10 cellular contexts compared by ENCODE assay signal in genomic region chr2:211867845-211868361, GRCh38.
A peak's percentile ranks its signal among the peaks of the same experiment; 100 is the strongest.
DNase-seq lines count a peak whose midpoint lies in the region; ATAC-seq and TF ChIP-seq lines count a peak whose summit lies in the region.
"Had no signal": no experiment of that assay in that cellular context is flagged by ENCODE, and none has a peak within 500 bp of the region (broad histone marks: within the 10 kb centered on the region; RNA-seq: fewer than 3 reads in every experiment).

No MANE protein-coding gene starts in this region.

- H3K27ac ChIP-seq in upper lobe of left lung = no peak overlapping the region

- H3K27me3 ChIP-seq in upper lobe of left lung = no peaks in the 10 kb centered on the region

- H3K4me1 ChIP-seq in upper lobe of left lung = no peaks in the 10 kb centered on the region

- TF ChIP-seq EP300 in upper lobe of left lung (IDR thresholded peaks at IDR 0.05) = no peak

- ATAC-seq in GM19463 (IDR thresholded peaks at IDR 0.05; ENCODE audit: unreplicated experiment) (peak; percentile 90), HG03103 (IDR thresholded peaks at IDR 0.05; ENCODE audit: low read depth, unreplicated experiment) (peak; percentile 81), upper lobe of left lung (ENCODE audit: low FRiP score in 2 of 2) (no peak)

- H3K9me3 ChIP-seq in upper lobe of left lung = peaks cover 0 to 1% (median 0%) of the 10 kb centered on the region in 4 donors

- peak; percentile 31 for DNase-seq in COLO829 (ENCODE audit: low spot score)
- peak; percentile 9 for DNase-seq in astrocyte of the hippocampus (ENCODE audit: low read depth, low spot score)
- DNase-seq in nucleus accumbens (lab: John Stamatoyannopoulos, UW) = no peak
- no peak for DNase-seq in NCI-H345 treated with DMSO at 0.1 percent for 48 hours (lab: John Stamatoyannopoulos, UW; ENCODE audit: unreplicated experiment)
- no peak for DNase-seq in middle frontal gyrus (ENCODE audit: extremely low spot score, low spot score)
- no peak for DNase-seq in upper lobe of left lung
- DNase-seq: activated B cell treated with CpG ODN at 0.5 μM for 24 hours, C1 segment of cervical spinal cord had no signal

- no peak for TF ChIP-seq POLR2A in upper lobe of left lung (IDR thresholded peaks at IDR 0.05)

- no peak for TF ChIP-seq CTCF in upper lobe of left lung (IDR thresholded peaks at IDR 0.05)

- H3K4me3 ChIP-seq in upper lobe of left lung = no peak overlapping the region

- H3K36me3 ChIP-seq in upper lobe of left lung = no peaks in the 10 kb centered on the region

Comparison
In these comparisons a context has a peak if more than half of its experiments do, and no peak if none do; other contexts are left out.
1. DNase-seq: peak in COLO829 (single experiment) and astrocyte of the hippocampus (single experiment); none in nucleus accumbens (0 of 56), NCI-H345 treated with DMSO at 0.1 percent for 48 hours (single experiment), middle frontal gyrus (single experiment) and upper lobe of left lung (0 of 2).
2. ATAC-seq: peak in GM19463 (single experiment) and HG03103 (single experiment); none in upper lobe of left lung (0 of 2).